In genomic region chr14:103047453-103047852, GRCh38 we compare ENCODE assay signal across 9 cellular contexts. TPM values are rescaled to one million over a fixed set of nuclear protein-coding genes. Genes with fewer than 3 reads are reported as not detected.
"Had no signal": no experiment of that assay in that cellular context is flagged by ENCODE, and none has a peak within 500 bp of the region (broad histone marks: within the 10 kb centered on the region; RNA-seq: fewer than 3 reads in every experiment).

No MANE protein-coding gene starts in this region.

RNA-seq across cellular contexts. Expression of gene LBHD2, which starts 36.6 kb away (rescaled TPM):
- total RNA-seq: OCI-LY7, PC-3, Peyer's patch, Right ventricle myocardium inferior, Right ventricle myocardium superior, RPMI7951, SJCRH30, SK-MEL-5 had no signal
- polyA plus RNA-seq: SK-N-SH had no signal

RNA-seq across cellular contexts. Expression of gene EXOC3L4, which starts 47.1 kb away (rescaled TPM):
- total RNA-seq: OCI-LY7, RPMI7951, SJCRH30, SK-MEL-5 had no signal
